Comparison of ENCODE assay signal across 9 cellular contexts in genomic region chr4:152935138-152935537, GRCh38. TPM values are rescaled to one million over a fixed set of nuclear protein-coding genes. Genes with fewer than 3 reads are reported as not detected.
DNase-seq lines count a peak whose midpoint lies in the region; ATAC-seq and TF ChIP-seq lines count a peak whose summit lies in the region.
"Had no signal": no experiment of that assay in that cellular context is flagged by ENCODE, and none has a peak within 500 bp of the region (broad histone marks: within the 10 kb centered on the region; RNA-seq: fewer than 3 reads in every experiment).

No MANE protein-coding gene starts in this region.

- no peak for TF ChIP-seq CTCF in breast epithelium (IDR thresholded peaks at IDR 0.05)

- H3K27ac Mint-ChIP-seq in naive thymus-derived CD8-positive, alpha-beta T cell = peak overlapping the region in 1 of 10 donors; percentile 77

- no peak for ATAC-seq in naive thymus-derived CD8-positive, alpha-beta T cell
- ATAC-seq in GM19463 (IDR thresholded peaks at IDR 0.05; ENCODE audit: unreplicated experiment) = no peak

- peak overlapping the region; percentile 33 to 84 (median 79) for H3K4me3 Mint-ChIP-seq in naive thymus-derived CD8-positive, alpha-beta T cell

- DNase-seq in ELF-1 (ENCODE audit: low read depth, low spot score) (peak; percentile 83), LoVo (ENCODE audit: low spot score) (peak; percentile 66), breast epithelium (ENCODE audit: low spot score in 2 of 2) (peak; percentile 36 to 61), hippocampal formation (lab: John Stamatoyannopoulos, UW) (no peak)
- DNase-seq in naive thymus-derived CD8-positive, alpha-beta T cell = peak in 1 of 10 donors; percentile 1
- no peak for DNase-seq in activated effector memory CD4-positive, alpha-beta T cell treated with anti-CD3 and anti-CD28 coated beads, Interleukin-2, amount 50 U/mL, for 16 hours
- DNase-seq in stimulated activated naive CD4-positive, alpha-beta T cell (lab: John Stamatoyannopoulos, UW) = no peak
- DNase-seq: left ventricle myocardium inferior had no signal

- H3K36me3 Mint-ChIP-seq in naive thymus-derived CD8-positive, alpha-beta T cell = peaks cover 0 to 9% (median 0%) of the 10 kb centered on the region in 3 donors

- H3K36me3 ChIP-seq in breast epithelium = no peaks in the 10 kb centered on the region
- H3K36me3 ChIP-seq: left ventricle myocardium inferior had no signal

- H3K27ac ChIP-seq in breast epithelium = peak overlapping the region; percentile 89 to 93
- H3K27ac ChIP-seq: left ventricle myocardium inferior had no signal

- H3K27me3 ChIP-seq in breast epithelium = no peaks in the 10 kb centered on the region

- H3K4me1 Mint-ChIP-seq in naive thymus-derived CD8-positive, alpha-beta T cell = peaks cover 8 to 26% (median 20%) of the 10 kb centered on the region in 4 donors

- H3K4me1 ChIP-seq in breast epithelium = no peaks in the 10 kb centered on the region

- H3K9me3 ChIP-seq in breast epithelium = no peaks in the 10 kb centered on the region
- H3K9me3 ChIP-seq: left ventricle myocardium inferior had no signal

- H3K9me3 Mint-ChIP-seq in naive thymus-derived CD8-positive, alpha-beta T cell = no peaks in the 10 kb centered on the region

- POLR2A ChIA-PET in naive thymus-derived CD8-positive, alpha-beta T cell (lab: Charles Lee) = interaction anchor here (0.5 kb wide), 1 partner anchor 941 kb away, joined by 3 read pairs; no protein-coding TSS in a partner anchor

- TF ChIP-seq POLR2A in breast epithelium (IDR thresholded peaks at IDR 0.05) = no peak

- H3K27me3 Mint-ChIP-seq in naive thymus-derived CD8-positive, alpha-beta T cell = peaks cover 35 to 59% (median 53%) of the 10 kb centered on the region in 5 donors

- intact Hi-C loops in breast epithelium (cut with DNase I; ENCODE audit: low total_unique reads) = no loop called here

- H3K4me3 ChIP-seq in breast epithelium = peak overlapping the region in 2 of 3 donors; percentile 79 to 82

RNA-seq across cellular contexts. Expression of gene FHDC1, which starts 1.0 kb away (rescaled TPM):
- 1 to 10 TPM in 2 of 3 donors, under 1 TPM in 1; 0.48 to 2.3 (median 2.0) TPM for total RNA-seq in breast epithelium
- total RNA-seq in naive thymus-derived CD8-positive, alpha-beta T cell = under 1 TPM; 0.27 to 0.39 TPM
- polyA plus RNA-seq in naive thymus-derived CD8-positive, alpha-beta T cell = under 1 TPM in 1 of 3 donors, not detected in 2; 0.09 TPM

Comparison
In these comparisons a context has a peak if more than half of its experiments do, and no peak if none do; other contexts are left out.
1. DNase-seq: peak in ELF-1 (single experiment), LoVo (single experiment) and breast epithelium (2 of 2); none in hippocampal formation (0 of 2), activated effector memory CD4-positive, alpha-beta T cell treated with anti-CD3 and anti-CD28 coated beads, Interleukin-2, amount 50 U/mL, for 16 hours (single experiment) and stimulated activated naive CD4-positive, alpha-beta T cell (0 of 6).